Comparison of ENCODE assay signal across 24 cellular contexts in the genomic region with DNA sequence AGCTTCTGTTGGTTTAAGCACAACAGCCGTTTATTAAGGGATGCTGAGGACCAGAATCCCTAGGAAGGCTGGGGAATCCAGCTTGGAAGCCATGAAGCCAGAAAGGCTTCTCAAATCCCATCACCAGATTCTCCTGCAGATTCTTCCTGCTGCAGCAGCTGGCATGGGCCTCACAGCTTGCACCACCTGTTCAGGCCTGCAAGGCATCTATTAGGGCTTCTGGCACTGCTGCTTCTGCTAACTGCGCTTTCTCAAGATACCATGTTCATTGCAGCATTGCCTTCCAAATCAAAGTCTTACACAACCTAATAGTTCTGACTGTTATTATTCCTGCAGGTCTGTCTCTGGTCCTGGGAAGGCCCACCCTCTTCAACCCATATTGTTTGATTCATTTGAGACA. TPM values are rescaled to one million over a fixed set of nuclear protein-coding genes. Genes with fewer than 3 reads are reported as not detected.
A peak's percentile ranks its signal among the peaks of the same experiment; 100 is the strongest.
DNase-seq lines count a peak whose midpoint lies in the region; FAIRE-seq and TF ChIP-seq lines count a peak whose summit lies in the region.
"Had no signal": no experiment of that assay in that cellular context is flagged by ENCODE, and none has a peak within 500 bp of the region (broad histone marks: within the 10 kb centered on the region; RNA-seq: fewer than 3 reads in every experiment).

No MANE protein-coding gene starts in this region.

- H3K36me3 Mint-ChIP-seq in endodermal cell (ENCODE audit: low read depth), result no peaks in the 10 kb centered on the region
- H3K36me3 Mint-ChIP-seq: activated naive CD8-positive, alpha-beta T cell treated with anti-CD3 and anti-CD28 coated beads for 36 hours; CD8-positive, alpha-beta memory T cell had no signal

- no peak overlapping the region for H3K4me3 Mint-ChIP-seq in endodermal cell
- H3K4me3 Mint-ChIP-seq: activated naive CD8-positive, alpha-beta T cell treated with anti-CD3 and anti-CD28 coated beads for 36 hours; activated T-helper 17 cell treated with anti-CD3 and anti-CD28 coated beads, Interleukin-2, amount 50 U/mL, for 72 hours; CD8-positive, alpha-beta memory T cell had no signal

- WGBS in endodermal cell (ENCODE audit: insufficient coverage in 1 of 2, insufficient read length in 1 of 2), 2 experiments, result 88 to 94% methylated on average over 2 of the region's 2 CpGs

- H3K27me3 Mint-ChIP-seq in endodermal cell (ENCODE audit: insufficient read depth), result peaks cover 5% of the 10 kb centered on the region

- no peaks in the 10 kb centered on the region for H4K20me1 ChIP-seq in osteoblast (ENCODE audit: insufficient read depth, low read length)

- in situ Hi-C loops in ACHN (cut with HindIII; ENCODE audit: low pct_ligation_motif_present, low pct_unique_long_range_greater_than_20kb, low sequenced_read_pairs), result no loop called here

- no peaks in the 10 kb centered on the region for H3K9me3 ChIP-seq in endodermal cell (ENCODE audit: control insufficient read depth, low read length)
- no peaks in the 10 kb centered on the region for H3K9me3 ChIP-seq in osteoblast (ENCODE audit: low read depth, low read length)
- H3K9me3 ChIP-seq: lower lobe of right lung, pancreas, tibial artery had no signal

- no peaks in the 10 kb centered on the region for H3K4me1 ChIP-seq in endodermal cell (ENCODE audit: control insufficient read depth, insufficient read depth, low read length)
- peaks cover 15% of the 10 kb centered on the region for H3K4me1 ChIP-seq in osteoblast (ENCODE audit: insufficient read depth, low read length)

- H3K4me3 ChIP-seq in endodermal cell (ENCODE audit: low read length), result no peak overlapping the region
- no peak overlapping the region for H3K4me3 ChIP-seq in osteoblast (ENCODE audit: insufficient read depth, low read length)
- H3K4me3 ChIP-seq: lower lobe of right lung, pancreas, tibial artery had no signal

- peaks cover 25% of the 10 kb centered on the region for H3K4me1 Mint-ChIP-seq in endodermal cell

- no peak for DNase-seq in GM12891 (ENCODE audit: insufficient read length, low spot score)
- DNase-seq in NCI-H69 (lab: John Stamatoyannopoulos, UW), result peak; percentile 42
- DNase-seq in endodermal cell, result peak; percentile 49
- DNase-seq in osteoblast (ENCODE audit: insufficient read length, low spot score, missing footprints), result peak; percentile 35
- no peak for DNase-seq in mucosa of gallbladder (ENCODE audit: low spot score)
- DNase-seq in NCI-H2029 (lab: John Stamatoyannopoulos, UW), result no peak
- DNase-seq in ACHN, result no peak
- DNase-seq: activated CD4-positive, alpha-beta T cell treated with anti-CD3 and anti-CD28 coated beads for 48 hours; activated naive CD8-positive, alpha-beta T cell treated with anti-CD3 and anti-CD28 coated beads for 36 hours; CD8-positive, alpha-beta memory T cell; cortex of kidney; hippocampal formation; Karpas-422; lower lobe of right lung; NCI-H1048; NCI-H2029 treated with DMSO at 0.1 percent for 48 hours; NCI-H510A treated with DMSO at 0.1 percent for 48 hours; pancreas; stimulated activated naive CD8-positive, alpha-beta T cell treated with anti-CD3 and anti-CD28 coated beads, Interleukin-15, Interleukin-2, amounts not matched to agents 100 U/mL and 50 U/mL, for 24 hours; T-helper 1 cell; tibial artery had no signal

- H3K36me3 ChIP-seq in endodermal cell (ENCODE audit: control insufficient read depth, insufficient read depth, low read length) (no peaks in the 10 kb centered on the region), osteoblast (ENCODE audit: insufficient read depth, low read length) (no peaks in the 10 kb centered on the region)
- H3K36me3 ChIP-seq: lower lobe of right lung, pancreas, tibial artery had no signal

- no peaks in the 10 kb centered on the region for H3K79me2 ChIP-seq in osteoblast (ENCODE audit: insufficient read depth, low read length)

- no peak overlapping the region for H3K9ac ChIP-seq in endodermal cell (ENCODE audit: extremely low read depth, low read length, poor library complexity, severe bottlenecking)

- no peak for TF ChIP-seq CTCF in endodermal cell (conservative IDR thresholded peaks at IDR 0.05)
- no peak for TF ChIP-seq CTCF in osteoblast (IDR thresholded peaks at IDR 0.05; ENCODE audit: extremely low read depth, low read depth, low read length)

- H3K27me3 ChIP-seq in endodermal cell (ENCODE audit: control insufficient read depth, insufficient read depth, low read length, poor library complexity, severe bottlenecking) (peaks cover 6% of the 10 kb centered on the region), osteoblast (ENCODE audit: insufficient read depth, low read length) (no peaks in the 10 kb centered on the region)
- H3K27me3 ChIP-seq: pancreas, tibial artery had no signal

- FAIRE-seq in GM12891 (lab: Jason Lieb, UNC), result peak; percentile 48
- FAIRE-seq: islet of Langerhans, pancreas had no signal

- H2AFZ ChIP-seq in osteoblast (ENCODE audit: low read length), result no peak overlapping the region

- H3K27ac Mint-ChIP-seq in endodermal cell, result no peak overlapping the region
- H3K27ac Mint-ChIP-seq: activated naive CD8-positive, alpha-beta T cell treated with anti-CD3 and anti-CD28 coated beads for 36 hours; activated T-helper 17 cell treated with anti-CD3 and anti-CD28 coated beads, Interleukin-2, amount 50 U/mL, for 72 hours had no signal

- no peak overlapping the region for H3K4me2 ChIP-seq in osteoblast (ENCODE audit: insufficient read depth, low read length)

- TF ChIP-seq POLR2A in GM12891 (IDR thresholded peaks at IDR 0.05; ENCODE audit: low read depth, low read length), result no peak

- H3K9me3 Mint-ChIP-seq in endodermal cell, result no peaks in the 10 kb centered on the region
- H3K9me3 Mint-ChIP-seq: activated naive CD8-positive, alpha-beta T cell treated with anti-CD3 and anti-CD28 coated beads for 36 hours; activated T-helper 17 cell treated with anti-CD3 and anti-CD28 coated beads, Interleukin-2, amount 50 U/mL, for 72 hours; CD8-positive, alpha-beta memory T cell had no signal

- H3K27ac ChIP-seq in endodermal cell (ENCODE audit: low read depth, low read length) (no peak overlapping the region), osteoblast (ENCODE audit: low read depth, low read length) (no peak overlapping the region)
- H3K27ac ChIP-seq: pancreas had no signal

TF ChIP-seq in GM12891, 5 proteins besides CTCF, POLR2A, EP300 and RAD21:
- TF ChIP-seq PAX5 (IDR thresholded peaks at IDR 0.05; ENCODE audit: insufficient read depth, low read length, severe bottlenecking) (no peak), SPI1 (IDR thresholded peaks at IDR 0.05; ENCODE audit: low read depth, low read length) (no peak), POLR2AphosphoS5 (IDR thresholded peaks at IDR 0.05; ENCODE audit: low read depth, low read length) (no peak), POU2F2 (IDR thresholded peaks at IDR 0.05; ENCODE audit: low read depth, low read length) (no peak), TAF1 (IDR thresholded peaks at IDR 0.05; ENCODE audit: low read depth, low read length) (no peak)

RNA-seq across cellular contexts. Expression of a gene that starts 51.2 kb away (rescaled TPM):
- 0.22 TPM for polyA plus RNA-seq in GM12891 (2012; ENCODE audit: low read depth, missing spikeins)
- total RNA-seq in endodermal cell (not detected), osteoblast (not detected in 2 replicates), mucosa of gallbladder (3.1 TPM)
- polyA plus RNA-seq in endodermal cell (2013, experiment 1 of 2), result not detected
- polyA plus RNA-seq in endodermal cell (2013, experiment 2 of 2), result not detected
- total RNA-seq: activated naive CD8-positive, alpha-beta T cell treated with anti-CD3 and anti-CD28 coated beads for 36 hours; activated T-helper 17 cell treated with anti-CD3 and anti-CD28 coated beads, Interleukin-2, amount 50 U/mL, for 72 hours; CD8-positive, alpha-beta memory T cell; OCI-LY7 had no signal
- polyA plus RNA-seq: CD8-positive, alpha-beta memory T cell had no signal

Comparison
In these comparisons a context has a peak if more than half of its experiments do, and no peak if none do; other contexts are left out.
1. DNase-seq: peak in NCI-H69 (single experiment), endodermal cell (single experiment) and osteoblast (single experiment); none in GM12891 (single experiment), mucosa of gallbladder (single experiment), NCI-H2029 (single experiment) and ACHN (single experiment).